Comparison of ENCODE assay signal across 8 cellular contexts in genomic region chr10:119597405-119598186, GRCh38. TPM values are rescaled to one million over a fixed set of nuclear protein-coding genes. Genes with fewer than 3 reads are reported as not detected.
A peak's percentile ranks its signal among the peaks of the same experiment; 100 is the strongest.
DNase-seq lines count a peak whose midpoint lies in the region; ATAC-seq and TF ChIP-seq lines count a peak whose summit lies in the region.

No MANE protein-coding gene starts in this region.

- no peak for TF ChIP-seq POLR2A in spleen (IDR thresholded peaks at IDR 0.05)

- H3K27me3 ChIP-seq in right atrium auricular region = no peaks in the 10 kb centered on the region
- H3K27me3 ChIP-seq in SJCRH30 = no peaks in the 10 kb centered on the region
- H3K27me3 ChIP-seq in spleen (replicated peaks in 1 of 7) = no peaks in the 10 kb centered on the region

- WGBS in spleen, 5 donors = 37 to 46% (median 41%) methylated on average over 21 of the region's 21 CpGs

- no peak for ATAC-seq in left ventricle myocardium superior
- no peak for ATAC-seq in HG03045 (IDR thresholded peaks at IDR 0.05; ENCODE audit: unreplicated experiment)

- H3K27ac ChIP-seq in right atrium auricular region = peak overlapping the region; percentile 96 to 98
- peak overlapping the region; percentile 55 for H3K27ac ChIP-seq in SJCRH30
- peak overlapping the region; percentile 95 to 99 (median 96) for H3K27ac ChIP-seq in spleen

- TF ChIP-seq CTCF in right atrium auricular region (IDR thresholded peaks at IDR 0.05) (no peak), fibroblast of villous mesenchyme (IDR thresholded peaks at IDR 0.05; ENCODE audit: insufficient read depth, low read depth, low read length) (no peak), spleen (IDR thresholded peaks at IDR 0.05 in 8 of 11, conservative IDR thresholded peaks at IDR 0.05 in 3 of 11) (no peak)

- no peaks in the 10 kb centered on the region for H3K36me3 ChIP-seq in right atrium auricular region
- peaks cover 22% of the 10 kb centered on the region for H3K36me3 ChIP-seq in SJCRH30
- H3K36me3 ChIP-seq in spleen = peaks cover 0 to 8% (median 0%) of the 10 kb centered on the region in 6 donors

- intact Hi-C loops in left ventricle myocardium superior (cut with micrococcal nuclease) = no loop called here
- intact Hi-C loops in spleen (cut with DNase I; ENCODE audit: low total_unique reads) = no loop called here

- DNase-seq in right atrium auricular region (ENCODE audit: low spot score) (no peak), left ventricle myocardium superior (no peak), SJCRH30 (no peak), fibroblast of villous mesenchyme (ENCODE audit: low read depth) (no peak), spleen (no peak), NCI-H2081 treated with DMSO at 0.1 percent for 48 hours (lab: John Stamatoyannopoulos, UW) (no peak), NCI-H2107 (lab: John Stamatoyannopoulos, UW) (no peak)

- H3K4me1 ChIP-seq in right atrium auricular region (peaks cover 0 to 38% of the 10 kb centered on the region in 2 donors), SJCRH30 (peaks cover 7% of the 10 kb centered on the region), spleen (peaks cover 38 to 46% (median 40%) of the 10 kb centered on the region in 6 donors)

- H3K4me3 ChIP-seq in right atrium auricular region (peak overlapping the region; percentile 63 to 76), SJCRH30 (peak overlapping the region; percentile 93), fibroblast of villous mesenchyme (ENCODE audit: low read depth, low read length) (peak overlapping the region; percentile 97), spleen (peak overlapping the region; percentile 73 to 97 (median 96))

- no peaks in the 10 kb centered on the region for H3K9me3 ChIP-seq in right atrium auricular region
- no peaks in the 10 kb centered on the region for H3K9me3 ChIP-seq in SJCRH30 (replicated peaks)
- no peaks in the 10 kb centered on the region for H3K9me3 ChIP-seq in spleen

RNA-seq across cellular contexts. Expression of gene TIAL1, which starts 0.8 kb away (rescaled TPM):
- total RNA-seq in right atrium auricular region (10 to 100 TPM; 32.5 to 39.2 TPM), left ventricle myocardium superior (78.1 TPM), fibroblast of villous mesenchyme (40.9 and 66.9 TPM in 2 replicates), spleen (100 to 1,000 TPM in 6 of 7 donors, 10 to 100 TPM in 1; 83.3 to 126 (median 115) TPM)
- 78.8 and 97.6 TPM in 2 replicates for total RNA-seq in SJCRH30 (2014; rRNA removed; shearing (Covaris generic))
- polyA plus RNA-seq in spleen = 10 to 100 TPM; 54.1 to 81.5 (median 80.7) TPM

RNA-seq across cellular contexts. Expression of gene BAG3, which starts 53.6 kb away (rescaled TPM):
- 100 to 1,000 TPM; 126 to 152 TPM for total RNA-seq in right atrium auricular region
- 151 TPM for total RNA-seq in left ventricle myocardium superior
- 12.5 and 13.4 TPM in 2 replicates for total RNA-seq in SJCRH30 (2014; rRNA removed; shearing (Covaris generic))
- 16.4 and 18.6 TPM in 2 replicates for total RNA-seq in fibroblast of villous mesenchyme
- 10 to 100 TPM; 15.1 to 36.0 (median 18.3) TPM for total RNA-seq in spleen
- 1 to 10 TPM; 2.1 to 7.2 (median 3.5) TPM for polyA plus RNA-seq in spleen

RNA-seq across cellular contexts. Expression of gene RGS10, which starts 55.1 kb away (rescaled TPM):
- 10 to 100 TPM in 1 of 2 donors, 1 to 10 TPM in 1; 7.8 to 10.8 TPM for total RNA-seq in right atrium auricular region
- total RNA-seq in left ventricle myocardium superior = 7.0 TPM
- not detected in 2 replicates for total RNA-seq in SJCRH30 (2014; rRNA removed; shearing (Covaris generic))
- 35.4 and 50.9 TPM in 2 replicates for total RNA-seq in fibroblast of villous mesenchyme
- total RNA-seq in spleen = 10 to 100 TPM; 29.1 to 74.1 (median 38.9) TPM
- polyA plus RNA-seq in spleen = 100 to 1,000 TPM in 1 of 3 donors, 10 to 100 TPM in 2; 52.7 to 127 (median 92.9) TPM
